Comparison of ENCODE assay signal across 8 cellular contexts in the genomic region with DNA sequence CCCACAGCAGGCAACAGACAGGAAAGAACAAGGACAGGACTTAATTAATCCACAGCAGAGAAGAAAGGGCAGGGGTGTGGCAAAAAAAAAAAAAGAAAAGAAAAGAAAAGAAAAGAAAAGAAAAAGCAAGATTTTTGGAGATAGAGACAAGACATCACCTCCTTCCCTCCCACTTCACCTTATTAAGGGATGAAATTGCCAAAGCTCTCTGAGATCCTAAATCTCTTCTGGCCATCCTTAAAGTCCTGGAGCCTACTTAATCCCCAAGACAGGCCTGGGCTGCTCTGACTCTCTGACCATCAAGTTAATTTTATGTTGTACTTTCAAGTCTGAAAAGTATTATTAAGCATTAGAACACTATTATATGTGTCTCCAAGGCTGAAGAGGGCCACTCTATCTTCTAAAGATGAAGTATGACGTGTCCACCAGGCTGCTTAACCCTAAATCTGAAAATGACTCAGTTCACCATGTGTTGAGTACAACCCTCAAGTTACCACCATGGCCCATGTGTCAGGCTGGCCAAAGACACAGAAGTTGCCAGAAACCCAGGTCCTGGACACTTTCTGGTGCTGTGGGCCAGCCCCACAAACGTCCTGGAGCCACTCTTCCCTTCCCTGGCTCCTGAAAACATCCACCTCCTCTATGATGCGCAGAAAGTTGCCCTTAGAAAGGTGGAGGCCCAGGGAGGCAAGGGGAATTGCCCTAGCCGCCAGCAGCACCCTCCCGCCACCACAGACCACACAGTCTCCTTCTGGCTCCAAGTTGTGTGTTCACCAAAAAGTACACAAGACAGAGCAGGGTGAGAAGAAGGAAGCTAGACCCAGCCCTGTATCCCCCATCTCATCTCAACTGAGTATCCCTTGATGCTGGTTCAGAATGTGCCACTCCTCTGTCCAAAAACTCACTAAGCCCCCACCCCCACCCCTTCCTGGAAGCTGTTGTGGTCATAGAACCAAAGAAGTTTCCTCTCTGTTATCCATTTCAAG. TPM values are rescaled to one million over a fixed set of nuclear protein-coding genes. Genes with fewer than 3 reads are reported as not detected.
A peak's percentile ranks its signal among the peaks of the same experiment; 100 is the strongest.
DNase-seq lines count a peak whose midpoint lies in the region; ATAC-seq and TF ChIP-seq lines count a peak whose summit lies in the region.

No MANE protein-coding gene starts in this region.

- H3K4me3 Mint-ChIP-seq in activated CD8-positive, alpha-beta T cell treated with anti-CD3 and anti-CD28 coated beads for 36 hours: peak overlapping the region; percentile 97

- no peak for TF ChIP-seq CTCF in activated CD8-positive, alpha-beta T cell treated with anti-CD3 and anti-CD28 coated beads for 36 hours (IDR thresholded peaks at IDR 0.05)

- no peaks in the 10 kb centered on the region for H3K27me3 Mint-ChIP-seq in activated CD8-positive, alpha-beta T cell treated with anti-CD3 and anti-CD28 coated beads for 36 hours

- no peaks in the 10 kb centered on the region for H3K9me3 Mint-ChIP-seq in activated CD8-positive, alpha-beta T cell treated with anti-CD3 and anti-CD28 coated beads for 36 hours

- intact Hi-C loops in activated CD8-positive, alpha-beta T cell treated with anti-CD3 and anti-CD28 coated beads for 36 hours (cut with micrococcal nuclease): loop anchor here (2.0 to 5.0 kb wide), 3 partner anchors 71 to 201 kb away; no protein-coding TSS in a partner anchor

- CTCF ChIA-PET in activated CD8-positive, alpha-beta T cell treated with anti-CD3 and anti-CD28 coated beads for 36 hours (lab: Charles Lee): interaction anchor here (0.7 to 9.0 kb wide), 13 partner anchors 17 to 289 kb away, joined by 3 to 88 read pairs (median 6); no protein-coding TSS in a partner anchor

- peaks cover 37% of the 10 kb centered on the region for H3K4me1 Mint-ChIP-seq in activated CD8-positive, alpha-beta T cell treated with anti-CD3 and anti-CD28 coated beads for 36 hours (ENCODE audit: low read depth)

- peak; percentile 9 for ATAC-seq in activated CD8-positive, alpha-beta T cell treated with anti-CD3 and anti-CD28 coated beads for 36 hours
- ATAC-seq in GM19467 (IDR thresholded peaks at IDR 0.05; ENCODE audit: unreplicated experiment) (no peak), GM21367 (IDR thresholded peaks at IDR 0.05; ENCODE audit: unreplicated experiment) (no peak)

- peaks cover 53% of the 10 kb centered on the region for H3K36me3 Mint-ChIP-seq in activated CD8-positive, alpha-beta T cell treated with anti-CD3 and anti-CD28 coated beads for 36 hours (ENCODE audit: low read depth)

- DNase-seq in HCEC 1CT (peak; percentile 53), fibroblast of peridontal ligament (ENCODE audit: extremely low read depth) (peak; percentile 21), DMS153 (lab: John Stamatoyannopoulos, UW) (no peak), NCI-H748 treated with DMSO at 0.1 percent for 48 hours (lab: John Stamatoyannopoulos, UW) (no peak)
- peak; percentile 85 for DNase-seq in activated CD8-positive, alpha-beta T cell treated with anti-CD3 and anti-CD28 coated beads for 36 hours
- DNase-seq in stimulated activated CD8-positive, alpha-beta memory T cell treated with anti-CD3 and anti-CD28 coated beads, Interleukin-12 subunit alpha, Interleukin-12 subunit beta, amount 100 ng/mL, for 4 hours (ENCODE audit: low read depth): peak; percentile 47

- H3K27ac Mint-ChIP-seq in activated CD8-positive, alpha-beta T cell treated with anti-CD3 and anti-CD28 coated beads for 36 hours: peak overlapping the region; percentile 93

- POLR2A ChIA-PET in activated CD8-positive, alpha-beta T cell treated with anti-CD3 and anti-CD28 coated beads for 36 hours (lab: Charles Lee): interaction anchor here (0.6 to 9.2 kb wide), 58 partner anchors 9 to 496 kb away, joined by 3 to 147 read pairs (median 6); a partner anchor contains a TSS

RNA-seq across cellular contexts. Expression of a gene that starts 2.7 kb away (rescaled TPM):
- total RNA-seq in activated CD8-positive, alpha-beta T cell treated with anti-CD3 and anti-CD28 coated beads for 36 hours: 10 to 100 TPM; 75.7 to 75.8 TPM

RNA-seq across cellular contexts. Expression of a gene that starts 15.8 kb away (rescaled TPM):
- not detected for total RNA-seq in activated CD8-positive, alpha-beta T cell treated with anti-CD3 and anti-CD28 coated beads for 36 hours

RNA-seq across cellular contexts. Expression of a gene that starts 20.1 kb away (rescaled TPM):
- not detected for total RNA-seq in activated CD8-positive, alpha-beta T cell treated with anti-CD3 and anti-CD28 coated beads for 36 hours

RNA-seq across cellular contexts. Expression of a gene that starts 23.0 kb away (rescaled TPM):
- total RNA-seq in activated CD8-positive, alpha-beta T cell treated with anti-CD3 and anti-CD28 coated beads for 36 hours: not detected

RNA-seq across cellular contexts. Expression of a gene that starts 27.8 kb away (rescaled TPM):
- not detected for total RNA-seq in activated CD8-positive, alpha-beta T cell treated with anti-CD3 and anti-CD28 coated beads for 36 hours

Comparison
In these comparisons a context has a peak if more than half of its experiments do, and no peak if none do; other contexts are left out.
1. DNase-seq: peak in HCEC 1CT (single experiment), activated CD8-positive, alpha-beta T cell treated with anti-CD3 and anti-CD28 coated beads for 36 hours (single experiment), fibroblast of peridontal ligament (single experiment) and stimulated activated CD8-positive, alpha-beta memory T cell treated with anti-CD3 and anti-CD28 coated beads, Interleukin-12 subunit alpha, Interleukin-12 subunit beta, amount 100 ng/mL, for 4 hours (single experiment); none in DMS153 (single experiment) and NCI-H748 treated with DMSO at 0.1 percent for 48 hours (single experiment).